9 cellular contexts compared by ENCODE assay signal in genomic region chr5:112551437-112552018, GRCh38.
DNase-seq lines count a peak whose midpoint lies in the region; TF ChIP-seq lines count a peak whose summit lies in the region.
"Had no signal": no experiment of that assay in that cellular context is flagged by ENCODE, and none has a peak within 500 bp of the region (broad histone marks: within the 10 kb centered on the region; RNA-seq: fewer than 3 reads in every experiment).

No MANE protein-coding gene starts in this region.

- H3K36me3 Mint-ChIP-seq in activated T-helper 2 cell treated with anti-CD3 and anti-CD28 coated beads, Interferon-gamma antibody, Interleukin-2, Interleukin-4, amounts not matched to agents 10 μg/mL and 5 μg/mL and 100 μg/mL, durations not matched to agents 14 hours and 24 hours and 36 hours (ENCODE audit: low read depth), result no peaks in the 10 kb centered on the region

- no peaks in the 10 kb centered on the region for H3K9me2 ChIP-seq in Loucy (replicated peaks; ENCODE audit: low read depth, low read length)

- H3K4me1 Mint-ChIP-seq in activated T-helper 2 cell treated with anti-CD3 and anti-CD28 coated beads, Interferon-gamma antibody, Interleukin-2, Interleukin-4, amounts not matched to agents 10 μg/mL and 5 μg/mL and 100 μg/mL, durations not matched to agents 14 hours and 24 hours and 36 hours (ENCODE audit: low read depth), result no peaks in the 10 kb centered on the region

- H3K9me3 Mint-ChIP-seq in activated T-helper 2 cell treated with anti-CD3 and anti-CD28 coated beads, Interferon-gamma antibody, Interleukin-2, Interleukin-4, amounts not matched to agents 10 μg/mL and 5 μg/mL and 100 μg/mL, durations not matched to agents 14 hours and 24 hours and 36 hours, result no peaks in the 10 kb centered on the region

- no peak overlapping the region for H3K27ac ChIP-seq in liver (ENCODE audit: low read depth in 1 of 2, low read length in 2 of 2)
- no peak overlapping the region for H3K27ac ChIP-seq in transverse colon
- H3K27ac ChIP-seq: SJSA1 had no signal

- H3K4me1 ChIP-seq in Loucy (ENCODE audit: insufficient read depth, low read length, poor library complexity, severe bottlenecking), result peaks cover 8% of the 10 kb centered on the region
- H3K4me1 ChIP-seq in liver (ENCODE audit: control insufficient read depth in 4 of 4, insufficient read depth in 4 of 4, low read length in 3 of 4), result no peaks in the 10 kb centered on the region
- no peaks in the 10 kb centered on the region for H3K4me1 ChIP-seq in transverse colon
- H3K4me1 ChIP-seq: SJSA1 had no signal

- TF ChIP-seq CTCF in BJ (IDR thresholded peaks at IDR 0.05; ENCODE audit: insufficient read depth, low read depth, low read length) (peak; percentile 70), GM12875 (IDR thresholded peaks at IDR 0.05; ENCODE audit: borderline replicate concordance, insufficient read depth, low read depth, low read length) (peak; percentile 49; the same call in 1 of the 2 replicates), Loucy (conservative IDR thresholded peaks at IDR 0.05; ENCODE audit: low read length) (peak; percentile 69), choroid plexus epithelial cell (conservative IDR thresholded peaks at IDR 0.05; ENCODE audit: low read depth, low read length) (peak; percentile 72), liver (IDR thresholded peaks at IDR 0.05; ENCODE audit: low read depth, low read length, missing input control) (peak; percentile 76), transverse colon (IDR thresholded peaks at IDR 0.05) (peak; percentile 68 to 82 (median 76))

- peaks cover 8% of the 10 kb centered on the region for H3K27me3 Mint-ChIP-seq in activated T-helper 2 cell treated with anti-CD3 and anti-CD28 coated beads, Interferon-gamma antibody, Interleukin-2, Interleukin-4, amounts not matched to agents 10 μg/mL and 5 μg/mL and 100 μg/mL, durations not matched to agents 14 hours and 24 hours and 36 hours (ENCODE audit: low read depth)

- no peak for TF ChIP-seq EP300 in transverse colon (IDR thresholded peaks at IDR 0.05; ENCODE audit: low read depth)

- POLR2A ChIA-PET in BJ (lab: Charles Lee), result interaction anchor here (0.5 kb wide), 1 partner anchor 206 kb away, joined by 3 read pairs; no protein-coding TSS in a partner anchor

- H3K4me2 ChIP-seq in Loucy (ENCODE audit: low read depth, low read length, poor library complexity, severe bottlenecking), result no peak overlapping the region

- H3K4me3 ChIP-seq in BJ (ENCODE audit: low read depth, low read length) (no peak overlapping the region), GM12875 (ENCODE audit: low read depth, low read length) (no peak overlapping the region), Loucy (ENCODE audit: low read length, poor library complexity, severe bottlenecking) (no peak overlapping the region), choroid plexus epithelial cell (ENCODE audit: low read depth, low read length) (no peak overlapping the region), liver (ENCODE audit: low read depth in 1 of 3, low read length in 3 of 3) (no peak overlapping the region), transverse colon (no peak overlapping the region)
- H3K4me3 ChIP-seq: SJSA1 had no signal

- no peaks in the 10 kb centered on the region for H3K79me2 ChIP-seq in Loucy (ENCODE audit: insufficient read depth, low read length)

- intact Hi-C loops in transverse colon (cut with DNase I; ENCODE audit: low total_unique reads), result loop anchor here (2.0 kb wide), 1 partner anchor 205 kb away; no protein-coding TSS in a partner anchor
- intact Hi-C loops in activated T-helper 2 cell treated with anti-CD3 and anti-CD28 coated beads, Interferon-gamma antibody, Interleukin-2, Interleukin-4, amounts not matched to agents 10 μg/mL and 5 μg/mL and 100 μg/mL, durations not matched to agents 14 hours and 24 hours and 36 hours (cut with micrococcal nuclease), result loop anchor here (1.0 to 5.0 kb wide), 2 partner anchors 206 to 1056 kb away; no protein-coding TSS in a partner anchor

- H3K36me3 ChIP-seq in BJ (ENCODE audit: control insufficient read depth, insufficient read depth, low read length), result no peaks in the 10 kb centered on the region
- H3K36me3 ChIP-seq in Loucy (ENCODE audit: insufficient read depth, low read length), result no peaks in the 10 kb centered on the region
- no peaks in the 10 kb centered on the region for H3K36me3 ChIP-seq in liver (ENCODE audit: control insufficient read depth in 4 of 4, insufficient read depth in 3 of 4, low read depth in 1 of 4, low read length in 3 of 4)
- H3K36me3 ChIP-seq in transverse colon, result no peaks in the 10 kb centered on the region
- H3K36me3 ChIP-seq: SJSA1 had no signal

- in situ Hi-C loops in transverse colon (cut with MboI; ENCODE audit: low pct_ligation_motif_present in 1 of 4, low pct_unique_long_range_greater_than_20kb in 1 of 4, low sequenced_read_pairs in 3 of 4), result loop anchor here (5.0 to 25.0 kb wide), 4 partner anchors 201 to 386 kb away; no protein-coding TSS in a partner anchor

- H4K20me1 ChIP-seq in Loucy (ENCODE audit: insufficient read depth, low read length, poor library complexity, severe bottlenecking), result no peaks in the 10 kb centered on the region

- TF ChIP-seq POLR2A in transverse colon (IDR thresholded peaks at IDR 0.05), result no peak

- CTCF ChIA-PET in BJ (lab: Yijun Ruan, JAX), result interaction anchor here (0.6 to 12.9 kb wide), 40 partner anchors 9 to 414 kb away, joined by 3 to 171 read pairs (median 4); partner anchors contain the start of gene REEP5

- H3K9me3 ChIP-seq in Loucy (ENCODE audit: insufficient read depth, low read depth, low read length), result no peaks in the 10 kb centered on the region
- no peaks in the 10 kb centered on the region for H3K9me3 ChIP-seq in liver (ENCODE audit: control insufficient read depth in 4 of 4, low read length in 3 of 4)
- H3K9me3 ChIP-seq in transverse colon, result no peaks in the 10 kb centered on the region
- H3K9me3 ChIP-seq: SJSA1 had no signal

- peak; percentile 97 to 98 for TF ChIP-seq RAD21 in liver (IDR thresholded peaks at IDR 0.05)

- WGBS in liver, result 36% methylated on average over 5 of the region's 5 CpGs
- 41 to 42% methylated on average over 5 of the region's 5 CpGs for WGBS in transverse colon (ENCODE audit: low coverage in 1 of 2), 2 donors

- H3K9ac ChIP-seq in Loucy (ENCODE audit: low read depth, low read length, poor library complexity, severe bottlenecking), result no peak overlapping the region
- H3K9ac ChIP-seq in liver (ENCODE audit: low read depth in 1 of 2, low read length in 2 of 2), result no peak overlapping the region

- H3K4me3 Mint-ChIP-seq in activated T-helper 2 cell treated with anti-CD3 and anti-CD28 coated beads, Interferon-gamma antibody, Interleukin-2, Interleukin-4, amounts not matched to agents 10 μg/mL and 5 μg/mL and 100 μg/mL, durations not matched to agents 14 hours and 24 hours and 36 hours (ENCODE audit: low read depth), result no peak overlapping the region

- H3K27me3 ChIP-seq in BJ (ENCODE audit: control insufficient read depth, insufficient read depth, low read length) (0 out of 2 replicates have a peak, but pooled peaks cover 2% of the 10 kb centered on the region), Loucy (ENCODE audit: insufficient read depth, low read length, poor library complexity, severe bottlenecking) (no peaks in the 10 kb centered on the region), liver (ENCODE audit: control insufficient read depth in 4 of 4, insufficient read depth in 4 of 4, low read length in 3 of 4) (no peaks in the 10 kb centered on the region), transverse colon (no peaks in the 10 kb centered on the region)
- H3K27me3 ChIP-seq: SJSA1 had no signal

- H2AFZ ChIP-seq in Loucy (ENCODE audit: low read length), result no peak overlapping the region

- H3K27ac Mint-ChIP-seq in activated T-helper 2 cell treated with anti-CD3 and anti-CD28 coated beads, Interferon-gamma antibody, Interleukin-2, Interleukin-4, amounts not matched to agents 10 μg/mL and 5 μg/mL and 100 μg/mL, durations not matched to agents 14 hours and 24 hours and 36 hours, result no peak overlapping the region

- DNase-seq in BJ (ENCODE audit: low read depth) (peak; percentile 14), SIG-M5 treated with dmso at 0.1 percent for 504 hours (lab: John Stamatoyannopoulos, UW; ENCODE audit: unreplicated experiment) (peak; percentile 76), choroid plexus epithelial cell (ENCODE audit: low read depth) (peak; percentile 87), transverse colon (peak; percentile 15)
- DNase-seq in activated T-helper 2 cell treated with anti-CD3 and anti-CD28 coated beads, Interferon-gamma antibody, Interleukin-2, Interleukin-4, amounts not matched to agents 10 μg/mL and 5 μg/mL and 100 μg/mL, durations not matched to agents 14 hours and 24 hours and 36 hours (ENCODE audit: low spot score), result no peak

- H3F3A ChIP-seq in Loucy (ENCODE audit: low read depth), result no peaks in the 10 kb centered on the region

TF ChIP-seq in liver, 16 proteins besides CTCF, POLR2A, EP300 and RAD21 (continues in another document):
- TF ChIP-seq RXRA (IDR thresholded peaks at IDR 0.05) (no peak), NR2F2 (IDR thresholded peaks at IDR 0.05) (no peak), GABPA (IDR thresholded peaks at IDR 0.05 in 1 of 2, conservative IDR thresholded peaks at IDR 0.05 in 1 of 2) (no peak), FOXA2 (IDR thresholded peaks at IDR 0.05) (no peak), YY1 (IDR thresholded peaks at IDR 0.05) (no peak), SP1 (IDR thresholded peaks at IDR 0.05) (no peak), HNF4G (IDR thresholded peaks at IDR 0.05) (no peak), HNF4A (conservative IDR thresholded peaks at IDR 0.05) (no peak), ZBTB33 (IDR thresholded peaks at IDR 0.05) (no peak), MAX (IDR thresholded peaks at IDR 0.05) (no peak), FOXA1 (IDR thresholded peaks at IDR 0.05) (no peak), EGR1 (IDR thresholded peaks at IDR 0.05; ENCODE audit: low read depth in 2 of 2) (no peak)
